In the genomic region with DNA sequence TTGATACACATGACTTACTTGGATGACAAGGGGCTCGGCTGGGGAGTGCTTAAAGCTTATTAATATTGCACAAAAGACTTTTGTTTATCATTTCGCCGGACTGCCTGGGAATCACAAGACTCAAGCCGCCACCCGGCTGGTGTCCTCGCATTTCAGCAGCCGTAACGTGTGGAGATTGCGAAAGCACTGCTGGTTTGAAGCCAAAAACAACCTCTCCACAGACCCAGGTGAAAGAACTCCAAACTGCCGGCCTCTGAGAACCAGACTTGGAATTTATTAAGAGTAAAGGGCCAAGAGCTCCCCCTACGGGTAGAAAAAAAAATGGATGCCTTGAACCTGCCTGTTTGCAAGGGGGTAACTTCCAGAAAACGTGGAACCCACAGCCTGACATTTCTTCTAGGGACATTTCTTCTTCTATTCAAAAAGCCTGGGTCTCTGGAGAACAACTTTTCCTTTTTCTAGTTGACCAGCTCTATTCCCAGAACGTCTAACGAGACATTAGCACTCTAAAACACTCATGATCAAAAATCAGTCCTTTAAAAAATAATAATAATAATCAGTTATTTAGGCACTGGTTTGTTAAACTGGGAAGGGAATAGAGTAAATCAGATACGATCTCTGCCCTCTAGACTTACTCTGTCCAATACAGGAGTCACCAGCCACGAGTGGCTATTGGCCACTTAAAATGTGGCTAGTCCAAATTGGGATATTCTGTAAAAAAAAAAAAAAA, we compare ENCODE assay signal across 7 cellular contexts.
A peak's percentile ranks its signal among the peaks of the same experiment; 100 is the strongest.
DNase-seq lines count a peak whose midpoint lies in the region; ATAC-seq lines count a peak whose summit lies in the region.

No MANE protein-coding gene starts in this region.

- ATAC-seq in GM19328 (IDR thresholded peaks at IDR 0.05; ENCODE audit: unreplicated experiment), result no peak

- DNase-seq in GM04504 (ENCODE audit: low read depth) (peak; percentile 66), HK-2 (ENCODE audit: unreplicated experiment) (peak; percentile 73), NCI-H526 (lab: John Stamatoyannopoulos, UW) (peak; percentile 90 to 95), globus pallidus (ENCODE audit: low spot score) (peak; percentile 67), occipital lobe (lab: John Stamatoyannopoulos, UW) (peak; percentile 6)
- peak; percentile 25 to 30 for DNase-seq in activated T-cell treated with anti-CD3 and anti-CD28 coated beads, Interleukin-2, amount 50 U/mL, for 48 hours

Comparison
In these comparisons a context has a peak if more than half of its experiments do, and no peak if none do; other contexts are left out.
1. DNase-seq: peak in every context shown above with its lines; median percentile 92 in NCI-H526; 73 in HK-2; 67 in globus pallidus; 66 in GM04504; 28 in activated T-cell treated with anti-CD3 and anti-CD28 coated beads, Interleukin-2, amount 50 U/mL, for 48 hours; 6 in occipital lobe.